In the genomic region with DNA sequence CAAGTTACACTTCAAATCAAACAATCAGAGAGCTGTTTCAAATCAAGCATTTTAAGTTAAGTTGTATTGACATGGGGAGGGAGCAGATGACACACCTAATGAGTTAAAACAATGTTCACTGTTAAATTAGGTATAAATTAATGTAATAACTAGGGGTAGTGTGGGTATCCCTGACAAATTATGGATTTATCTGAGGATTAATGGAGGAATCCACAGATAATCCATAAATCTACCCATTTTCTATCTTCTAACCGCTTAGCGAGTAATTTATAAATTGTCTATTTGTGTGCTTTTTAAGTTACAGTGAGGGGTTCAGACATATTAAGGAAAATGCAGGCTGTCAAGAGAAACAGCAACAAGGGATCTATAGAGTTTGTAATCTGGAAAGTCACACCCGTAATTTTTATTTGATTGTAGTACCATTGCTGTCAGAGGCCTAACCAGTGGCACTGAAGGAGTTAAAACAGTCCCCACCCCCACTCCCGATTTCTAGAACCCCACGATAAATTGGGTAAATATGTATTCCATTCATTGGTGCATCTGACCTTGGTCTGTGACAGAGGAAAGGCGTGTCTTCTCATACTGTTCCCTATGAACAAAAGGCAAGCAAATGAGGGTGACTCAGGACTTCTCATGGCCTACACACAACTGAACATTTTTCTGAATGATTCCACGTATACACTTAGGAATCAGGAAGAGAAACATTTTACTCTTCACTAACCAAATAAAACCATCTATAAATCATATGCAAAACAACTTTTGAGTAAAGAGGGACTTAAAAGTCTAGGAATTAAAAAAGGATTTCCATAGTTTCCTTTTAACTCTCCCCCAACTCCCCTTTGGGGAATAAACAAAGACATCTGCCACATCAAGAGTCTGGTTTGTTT, we compare ENCODE assay signal across 8 cellular contexts. TPM values are rescaled to one million over a fixed set of nuclear protein-coding genes. Genes with fewer than 3 reads are reported as not detected.
DNase-seq lines count a peak whose midpoint lies in the region; ATAC-seq and TF ChIP-seq lines count a peak whose summit lies in the region.

No MANE protein-coding gene starts in this region.

- H3K4me1 ChIP-seq in DOHH2 (ENCODE audit: control insufficient read depth, low read length) = peaks cover 56% of the 10 kb centered on the region

- H3K4me2 ChIP-seq in DOHH2 (ENCODE audit: low read length) = peak overlapping the region; percentile 17; the same call in 1 of the 2 replicates

- H3K27ac ChIP-seq in DOHH2 (ENCODE audit: low read depth, low read length) = no peak overlapping the region
- peak overlapping the region; percentile 99 for H3K27ac ChIP-seq in caudate nucleus (ENCODE audit: low read depth, low read length)
- peak overlapping the region; percentile 99 for H3K27ac ChIP-seq in substantia nigra (ENCODE audit: low read depth, low read length, poor library complexity, severe bottlenecking)

- no peaks in the 10 kb centered on the region for H3K9me3 ChIP-seq in DOHH2 (ENCODE audit: control insufficient read depth, insufficient read depth, low read length)

- H3K79me2 ChIP-seq in DOHH2 (ENCODE audit: control insufficient read depth, low read length) = no peaks in the 10 kb centered on the region

- no peak overlapping the region for H3K4me3 ChIP-seq in DOHH2 (ENCODE audit: low read length)
- H3K4me3 ChIP-seq in lower leg skin (ENCODE audit: low read depth, poor library complexity, severe bottlenecking) = no peak overlapping the region

- TF ChIP-seq CTCF in DOHH2 (IDR thresholded peaks at IDR 0.05; ENCODE audit: low read depth, low read length, poor library complexity, severe bottlenecking) (no peak), lower leg skin (IDR thresholded peaks at IDR 0.05) (no peak)

- peaks cover 31% of the 10 kb centered on the region for H3F3A ChIP-seq in DOHH2 (ENCODE audit: control insufficient read depth, insufficient read depth)

- TF ChIP-seq POLR2A in lower leg skin (IDR thresholded peaks at IDR 0.05) = no peak

- ATAC-seq in HG03520 (IDR thresholded peaks at IDR 0.05; ENCODE audit: unreplicated experiment) (no peak), GM18519 (IDR thresholded peaks at IDR 0.05; ENCODE audit: low FRiP score, unreplicated experiment) (no peak)

- peaks cover 40% of the 10 kb centered on the region for H3K27me3 ChIP-seq in DOHH2 (ENCODE audit: control insufficient read depth, low read length)

- no peaks in the 10 kb centered on the region for H4K20me1 ChIP-seq in DOHH2 (ENCODE audit: control insufficient read depth, insufficient read depth, low read depth, low read length)

- peak; percentile 96 for DNase-seq in LHCN-M2 (ENCODE audit: low read depth)
- peak; percentile 76 for DNase-seq in RPMI8226
- DNase-seq in caudate nucleus (lab: John Stamatoyannopoulos, UW) = peak in 13 of 61 donors; percentile 9 to 77 (median 23)
- peak; percentile 75 to 78 for DNase-seq in lower leg skin (ENCODE audit: low spot score in 2 of 2)
- DNase-seq in substantia nigra (lab: John Stamatoyannopoulos, UW) = peak in 6 of 49 donors; percentile 8 to 62 (median 18)

- 22 to 29% methylated on average over 7 of the region's 7 CpGs for WGBS in lower leg skin, 2 donors

- H3K9me2 ChIP-seq in DOHH2 (replicated peaks; ENCODE audit: control insufficient read depth, low read length) = no peaks in the 10 kb centered on the region

- intact Hi-C loops in lower leg skin (cut with DNase I; ENCODE audit: low total_unique reads) = loop anchor here (5.0 to 10.0 kb wide), 2 partner anchors 382 to 475 kb away; no protein-coding TSS in a partner anchor

- no peaks in the 10 kb centered on the region for H3K36me3 ChIP-seq in DOHH2 (ENCODE audit: control insufficient read depth, low read length)

RNA-seq across cellular contexts. Expression of gene IRF2BP2, which starts 7.4 kb away (rescaled TPM):
- total RNA-seq in LHCN-M2 (2014; rRNA removed) (42.2 and 46.9 TPM in 2 replicates), lower leg skin (100 to 1,000 TPM; 121 to 149 (median 137) TPM)
- 38.4 TPM for polyA plus RNA-seq in LHCN-M2 (2012)
